ENCODE assay signal across 9 cellular contexts in the genomic region with DNA sequence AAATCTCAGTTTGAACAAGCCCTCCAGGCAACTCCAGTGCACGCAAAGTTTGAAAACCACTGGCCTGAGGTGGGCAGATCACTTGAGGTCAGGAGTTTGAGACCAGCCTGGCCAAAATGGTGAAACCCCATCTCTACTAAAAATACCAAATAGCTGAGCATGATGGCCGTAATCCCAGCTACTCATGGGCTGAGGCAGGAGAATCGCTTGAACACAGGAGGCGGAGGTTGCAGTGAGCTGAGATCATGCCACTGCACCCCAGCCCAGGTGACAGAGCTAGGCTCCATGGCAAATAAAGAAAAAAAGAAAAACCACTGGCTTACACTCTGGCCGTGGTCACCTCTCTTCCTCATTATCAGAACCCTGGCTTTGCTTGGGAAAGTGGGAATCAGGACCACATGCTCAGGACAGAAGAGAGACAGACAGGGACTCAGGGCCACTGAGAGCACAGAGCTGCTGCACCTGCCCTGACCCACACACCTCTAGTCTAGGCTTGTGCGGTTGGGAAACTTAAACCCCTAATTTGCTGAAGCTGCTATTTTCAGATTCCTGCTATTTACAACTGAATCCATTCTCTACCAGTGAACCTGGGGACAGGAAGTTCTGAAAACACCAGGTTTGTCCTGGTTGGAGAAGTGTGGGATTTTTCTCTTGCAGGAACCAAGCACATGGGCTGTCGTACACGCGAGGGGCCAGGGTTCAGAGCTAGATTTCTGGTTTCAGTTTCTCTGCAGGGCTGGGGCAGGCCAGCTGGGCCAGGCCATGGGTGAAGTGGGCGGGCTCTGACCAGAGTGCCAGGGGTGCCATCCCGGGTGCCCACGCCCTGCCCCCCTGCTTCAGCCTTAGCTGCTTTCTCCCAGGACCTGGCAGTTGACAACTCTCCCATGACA. TPM values are rescaled to one million over a fixed set of nuclear protein-coding genes. Genes with fewer than 3 reads are reported as not detected.
A peak's percentile ranks its signal among the peaks of the same experiment; 100 is the strongest.
DNase-seq lines count a peak whose midpoint lies in the region; ATAC-seq and TF ChIP-seq lines count a peak whose summit lies in the region.
"Had no signal": no experiment of that assay in that cellular context is flagged by ENCODE, and none has a peak within 500 bp of the region (broad histone marks: within the 10 kb centered on the region; RNA-seq: fewer than 3 reads in every experiment).

No MANE protein-coding gene starts in this region.

- CTCF ChIA-PET in OCI-LY7 (lab: Charles Lee; ENCODE audit: unreplicated experiment), result interaction anchor here (0.6 kb wide), 1 partner anchor 118 kb away, joined by 3 read pairs; no protein-coding TSS in a partner anchor

- no peaks in the 10 kb centered on the region for H3K36me3 Mint-ChIP-seq in activated T-cell treated with anti-CD3 and anti-CD28 coated beads, Interleukin-2, amount 50 U/mL, for 72 hours (ENCODE audit: insufficient read depth in 2 of 2)

- POLR2A ChIA-PET in OCI-LY7 (lab: Charles Lee), result interaction anchor here (0.6 to 2.6 kb wide), 18 partner anchors 10 to 669 kb away, joined by 3 to 29 read pairs (median 4); no protein-coding TSS in a partner anchor

- no peak overlapping the region for H2BK12ac ChIP-seq in neuronal stem cell (ENCODE audit: low read length)

- no peak overlapping the region for H3K4ac ChIP-seq in neuronal stem cell (ENCODE audit: low read length)

- H2BK5ac ChIP-seq in neuronal stem cell (ENCODE audit: low read length), result no peak overlapping the region

- no peaks in the 10 kb centered on the region for H3K79me1 ChIP-seq in neuronal stem cell (ENCODE audit: low read depth, low read length)

- H4K91ac ChIP-seq in neuronal stem cell (ENCODE audit: low read depth, low read length, poor library complexity), result no peak overlapping the region

- no peak for TF ChIP-seq CTCF in OCI-LY7 (conservative IDR thresholded peaks at IDR 0.05; ENCODE audit: low read length)

- intact Hi-C loops in OCI-LY7 (cut with micrococcal nuclease; ENCODE audit: unreplicated experiment), result no loop called here

- no peak overlapping the region for H2BK120ac ChIP-seq in neuronal stem cell (ENCODE audit: low read depth, low read length)

- no peaks in the 10 kb centered on the region for H4K20me1 ChIP-seq in OCI-LY7 (ENCODE audit: insufficient read depth, low read length)

- H3K4me1 Mint-ChIP-seq in activated T-cell treated with anti-CD3 and anti-CD28 coated beads, Interleukin-2, amount 50 U/mL, for 72 hours (ENCODE audit: low read depth), result peaks cover 15% of the 10 kb centered on the region

- no peak overlapping the region for H2BK15ac ChIP-seq in neuronal stem cell (ENCODE audit: low read length)

- H3K27ac Mint-ChIP-seq in activated T-cell treated with anti-CD3 and anti-CD28 coated beads, Interleukin-2, amount 50 U/mL, for 72 hours, result no peak overlapping the region

- H3K14ac ChIP-seq in neuronal stem cell (ENCODE audit: low read length), result no peak overlapping the region

- DNase-seq in OCI-LY7 (ENCODE audit: low spot score), result no peak
- no peak for DNase-seq in neuronal stem cell (ENCODE audit: low spot score)
- no peak for DNase-seq in AG20443 (ENCODE audit: low spot score)
- DNase-seq in stimulated activated CD8-positive, alpha-beta memory T cell treated with anti-CD3 and anti-CD28 coated beads, Interleukin-4, amount 100 ng/mL, for 48 hours, result no peak
- DNase-seq in occipital lobe (lab: John Stamatoyannopoulos, UW), result no peak
- no peak for DNase-seq in activated T-cell treated with anti-CD3 and anti-CD28 coated beads, Interleukin-2, amount 50 U/mL, for 72 hours
- DNase-seq: activated T-cell treated with anti-CD3 and anti-CD28 coated beads, Interleukin-2, amount 50 U/mL, for 4 hours had no signal

- H3K9me3 ChIP-seq in OCI-LY7 (ENCODE audit: low read length) (peaks cover 10% of the 10 kb centered on the region; the same call in 1 of the 2 replicates), neuronal stem cell (replicated peaks in 1 of 2; ENCODE audit: control insufficient read depth in 2 of 2, insufficient read depth in 1 of 2, low read depth in 1 of 2, low read length in 2 of 2) (no peaks in the 10 kb centered on the region)

- H3K4me2 ChIP-seq in OCI-LY7 (ENCODE audit: low read length) (peak overlapping the region; percentile 72), neuronal stem cell (ENCODE audit: insufficient read depth, low read length, poor library complexity, severe bottlenecking) (no peak overlapping the region)

- H2AK5ac ChIP-seq in neuronal stem cell (ENCODE audit: low read depth, low read length), result no peak overlapping the region

- H3K4me3 ChIP-seq in OCI-LY7 (ENCODE audit: low read depth, low read length, poor library complexity, severe bottlenecking) (peak overlapping the region; percentile 43), neuronal stem cell (ENCODE audit: low read length in 2 of 2) (no peak overlapping the region)

- H3K36me3 ChIP-seq in OCI-LY7 (ENCODE audit: insufficient read depth, low read length) (peaks cover 3% of the 10 kb centered on the region; the same call in 1 of the 2 replicates), neuronal stem cell (replicated peaks in 1 of 2; ENCODE audit: control insufficient read depth in 2 of 2, insufficient read depth in 2 of 2, low read length in 2 of 2) (no peaks in the 10 kb centered on the region)

- H3K9me2 ChIP-seq in OCI-LY7 (ENCODE audit: insufficient read depth, low read length), result no peaks in the 10 kb centered on the region

- H4K8ac ChIP-seq in neuronal stem cell (ENCODE audit: low read depth, low read length), result no peak overlapping the region

- H3K4me1 ChIP-seq in OCI-LY7 (ENCODE audit: insufficient read depth, low read length, poor library complexity, severe bottlenecking) (peaks cover 72% of the 10 kb centered on the region), neuronal stem cell (ENCODE audit: control insufficient read depth in 2 of 2, insufficient read depth in 1 of 2, low read depth in 1 of 2, low read length in 2 of 2) (no peaks in the 10 kb centered on the region)

- no peak overlapping the region for H3K23ac ChIP-seq in neuronal stem cell (ENCODE audit: low read depth, low read length, poor library complexity)

- no TSS peak for BruUV-seq in OCI-LY7 (replicated peaks; lab: Mats Ljungman, UMichigan)

- H3K27ac ChIP-seq in OCI-LY7 (ENCODE audit: low read depth, low read length, poor library complexity, severe bottlenecking), result peak overlapping the region; percentile 23
- no peak overlapping the region for H3K27ac ChIP-seq in neuronal stem cell (replicated peaks; ENCODE audit: low read length)

- H3K9me3 Mint-ChIP-seq in activated T-cell treated with anti-CD3 and anti-CD28 coated beads, Interleukin-2, amount 50 U/mL, for 72 hours, result peaks cover 3 to 4% of the 10 kb centered on the region in 2 donors

- peaks cover 0 to 18% (median 0%) of the 10 kb centered on the region in 3 experiments for H3K27me3 ChIP-seq in neuronal stem cell (ENCODE audit: control insufficient read depth in 3 of 3, insufficient read depth in 3 of 3, low read depth in 1 of 3, low read length in 3 of 3)

- no peak overlapping the region for H3K18ac ChIP-seq in neuronal stem cell (ENCODE audit: low read length)

- ATAC-seq in GM18867 (IDR thresholded peaks at IDR 0.05; ENCODE audit: unreplicated experiment) (peak; percentile 65), HG02642 (IDR thresholded peaks at IDR 0.05; ENCODE audit: poor library complexity, unreplicated experiment) (peak; percentile 51)
- ATAC-seq in activated T-cell treated with anti-CD3 and anti-CD28 coated beads, Interleukin-2, amount 50 U/mL, for 72 hours (replicated peaks in 1 of 2), result no peak

- H2AFZ ChIP-seq in OCI-LY7 (ENCODE audit: low read length) (peak overlapping the region; percentile 66; the same call in 1 of the 2 replicates), neuronal stem cell (ENCODE audit: low read length) (no peak overlapping the region)

- H3K79me2 ChIP-seq in OCI-LY7 (ENCODE audit: insufficient read depth, low read depth, low read length), result no peaks in the 10 kb centered on the region

- peaks cover 13% of the 10 kb centered on the region for H3K27me3 Mint-ChIP-seq in activated T-cell treated with anti-CD3 and anti-CD28 coated beads, Interleukin-2, amount 50 U/mL, for 72 hours (ENCODE audit: low read depth)

- no CpG with 5 or more reads among the region's 12 CpGs for WGBS in neuronal stem cell (ENCODE audit: extremely low coverage in 2 of 2, insufficient read length in 2 of 2, insufficient replicate concordance in 1 of 2), 2 donors

- no peak overlapping the region for H3K4me3 Mint-ChIP-seq in activated T-cell treated with anti-CD3 and anti-CD28 coated beads, Interleukin-2, amount 50 U/mL, for 72 hours
- H3K4me3 Mint-ChIP-seq: activated T-cell treated with anti-CD3 and anti-CD28 coated beads, Interleukin-2, amount 50 U/mL, for 4 hours had no signal

- H3K9ac ChIP-seq in neuronal stem cell (ENCODE audit: low read depth, low read length, poor library complexity), result peak overlapping the region; percentile 38

RNA-seq across cellular contexts. Expression of a gene that starts 51.6 kb away (rescaled TPM):
- total RNA-seq in OCI-LY7 (2014; rRNA removed; shearing (Covaris generic)), result 17.2 and 20.6 TPM in 2 replicates
- total RNA-seq in OCI-LY7 (2022) (27.7 and 31.1 TPM in 2 replicates), occipital lobe (57.9 TPM)
- polyA plus RNA-seq in neuronal stem cell (2013, experiment 1 of 2), result 3.7 TPM
- polyA plus RNA-seq in neuronal stem cell (2013, experiment 2 of 2), result 3.9 TPM
- total RNA-seq in activated T-cell treated with anti-CD3 and anti-CD28 coated beads, Interleukin-2, amount 50 U/mL, for 72 hours, result 10 to 100 TPM; 41.6 to 45.3 TPM

Comparison
In these comparisons a context has a peak if more than half of its experiments do, and no peak if none do; other contexts are left out.
1. ATAC-seq: peak in GM18867 (single experiment) and HG02642 (single experiment); none in activated T-cell treated with anti-CD3 and anti-CD28 coated beads, Interleukin-2, amount 50 U/mL, for 72 hours (0 of 2).